In genomic region chr1:94667716-94668282, GRCh38 we compare ENCODE assay signal across 1 cellular context.
TF ChIP-seq lines count a peak whose summit lies in the region.

No MANE protein-coding gene starts in this region.

TF ChIP-seq in WTC11, 78 proteins besides CTCF, POLR2A, EP300 and RAD21 (continued from another document):
- TF ChIP-seq ZNF423 (CRISPR knock-in tag; IDR thresholded peaks at IDR 0.05) (no peak), ZNF396 (CRISPR knock-in tag; IDR thresholded peaks at IDR 0.05; ENCODE audit: borderline replicate concordance) (no peak), E2F5 (CRISPR knock-in tag; IDR thresholded peaks at IDR 0.05) (no peak), ZNF416 (CRISPR knock-in tag; IDR thresholded peaks at IDR 0.05) (no peak), ATF1 (CRISPR knock-in tag; IDR thresholded peaks at IDR 0.05) (no peak), MYBL2 (CRISPR knock-in tag; IDR thresholded peaks at IDR 0.05) (no peak), TEAD4 (CRISPR knock-in tag; IDR thresholded peaks at IDR 0.05) (no peak), CDX4 (CRISPR knock-in tag; IDR thresholded peaks at IDR 0.05; ENCODE audit: borderline replicate concordance) (no peak)
